In genomic region chr6:70957284-70957617, GRCh38 we compare ENCODE assay signal across 10 cellular contexts. TPM values are rescaled to one million over a fixed set of nuclear protein-coding genes. Genes with fewer than 3 reads are reported as not detected.
A peak's percentile ranks its signal among the peaks of the same experiment; 100 is the strongest.
DNase-seq lines count a peak whose midpoint lies in the region; ATAC-seq and TF ChIP-seq lines count a peak whose summit lies in the region.
"Had no signal": no experiment of that assay in that cellular context is flagged by ENCODE, and none has a peak within 500 bp of the region (broad histone marks: within the 10 kb centered on the region; RNA-seq: fewer than 3 reads in every experiment).

No MANE protein-coding gene starts in this region.

- no peaks in the 10 kb centered on the region for H3K36me3 Mint-ChIP-seq in MCF 10A (ENCODE audit: insufficient read depth, unreplicated experiment)

- H3K27ac Mint-ChIP-seq in MCF 10A (ENCODE audit: low read depth, unreplicated experiment), result no peak overlapping the region

- no TSS peak for BruUV-seq in MCF 10A (replicated peaks; lab: Mats Ljungman, UMichigan)

- CTCF ChIA-PET in MCF 10A (lab: Yijun Ruan, JAX), result interaction anchor here (0.7 to 2.7 kb wide), 7 partner anchors 24 to 647 kb away, joined by 3 to 32 read pairs (median 5); partner anchors contain the start of gene SMAP1

- H3K4me3 Mint-ChIP-seq in MCF 10A (ENCODE audit: unreplicated experiment), result no peak overlapping the region

- H3K27ac ChIP-seq in breast epithelium (no peak overlapping the region), coronary artery (no peak overlapping the region), transverse colon (no peak overlapping the region)
- H3K27ac ChIP-seq: HL-60 had no signal

- H3K9me3 ChIP-seq in breast epithelium, result no peaks in the 10 kb centered on the region
- no peaks in the 10 kb centered on the region for H3K9me3 ChIP-seq in transverse colon

- 14% methylated on average over 19 of the region's 19 CpGs; no CpG with 5 or more reads in 1 of the 2 donors for WGBS in transverse colon (ENCODE audit: low coverage in 1 of 2), 2 donors

- peaks cover 0 to 7% of the 10 kb centered on the region in 2 donors for H3K27me3 ChIP-seq in breast epithelium
- peaks cover 71% of the 10 kb centered on the region for H3K27me3 ChIP-seq in transverse colon

- no peak for TF ChIP-seq EP300 in transverse colon (IDR thresholded peaks at IDR 0.05; ENCODE audit: low read depth)

- intact Hi-C loops in breast epithelium (cut with DNase I; ENCODE audit: low total_unique reads), result no loop called here
- intact Hi-C loops in MCF 10A (cut with micrococcal nuclease), result loop anchor here (5.0 to 10.0 kb wide), 3 partner anchors 432 to 735 kb away; no protein-coding TSS in a partner anchor
- intact Hi-C loops in transverse colon (cut with DNase I; ENCODE audit: low total_unique reads), result no loop called here

- ATAC-seq in HG03139 (IDR thresholded peaks at IDR 0.05; ENCODE audit: unreplicated experiment) (no peak), GM21529 (IDR thresholded peaks at IDR 0.05; ENCODE audit: unreplicated experiment) (no peak)

- H3K36me3 ChIP-seq in breast epithelium (no peaks in the 10 kb centered on the region), transverse colon (no peaks in the 10 kb centered on the region)

- peaks cover 80% of the 10 kb centered on the region for H3K27me3 Mint-ChIP-seq in MCF 10A (ENCODE audit: insufficient read depth, unreplicated experiment)

- TF ChIP-seq POLR2A in breast epithelium (IDR thresholded peaks at IDR 0.05), result no peak
- TF ChIP-seq POLR2A in transverse colon (IDR thresholded peaks at IDR 0.05), result no peak

- in situ Hi-C loops in transverse colon (cut with MboI; ENCODE audit: low pct_ligation_motif_present in 1 of 4, low pct_unique_long_range_greater_than_20kb in 1 of 4, low sequenced_read_pairs in 3 of 4), result no loop called here

- no peak for TF ChIP-seq CTCF in breast epithelium (IDR thresholded peaks at IDR 0.05)
- no peak for TF ChIP-seq CTCF in MCF 10A (IDR thresholded peaks at IDR 0.05; ENCODE audit: unreplicated experiment)
- no peak for TF ChIP-seq CTCF in coronary artery (IDR thresholded peaks at IDR 0.05)
- no peak for TF ChIP-seq CTCF in transverse colon (IDR thresholded peaks at IDR 0.05)

- no peak for DNase-seq in breast epithelium (ENCODE audit: low spot score in 2 of 2)
- DNase-seq in MCF 10A (ENCODE audit: unreplicated experiment), result no peak
- DNase-seq in coronary artery (ENCODE audit: low spot score), result no peak
- peak; percentile 36 for DNase-seq in midbrain (lab: John Stamatoyannopoulos, UW)
- no peak for DNase-seq in transverse colon
- DNase-seq in cerebellar nuclear complex (lab: John Stamatoyannopoulos, UW), result no peak

- POLR2A ChIA-PET in MCF 10A (lab: Yijun Ruan, JAX), result no interaction called here

- H3K4me3 ChIP-seq in breast epithelium (peak overlapping the region; percentile 47 to 75 (median 56)), coronary artery (peak overlapping the region; percentile 76), transverse colon (peak overlapping the region in 3 of 4 donors; percentile 27 to 56 (median 37))

- H3K4me1 ChIP-seq in breast epithelium (peaks cover 0 to 4% of the 10 kb centered on the region in 2 donors), transverse colon (peaks cover 7 to 21% (median 20%) of the 10 kb centered on the region in 4 donors)

- H3K9me3 Mint-ChIP-seq in MCF 10A (ENCODE audit: unreplicated experiment), result no peaks in the 10 kb centered on the region

- H3K4me1 Mint-ChIP-seq in MCF 10A (ENCODE audit: insufficient read depth, unreplicated experiment), result no peaks in the 10 kb centered on the region

RNA-seq across cellular contexts. Expression of gene B3GAT2, which starts 0.4 kb away (rescaled TPM):
- under 1 TPM in 2 of 3 donors, not detected in 1; under 0.01 to 0.29 TPM for total RNA-seq in breast epithelium
- not detected in 2 replicates for total RNA-seq in MCF 10A (2022)
- total RNA-seq in transverse colon, result not detected
- total RNA-seq: lung microvascular endothelial cell had no signal
